22 cellular contexts compared by ENCODE assay signal in the genomic region with DNA sequence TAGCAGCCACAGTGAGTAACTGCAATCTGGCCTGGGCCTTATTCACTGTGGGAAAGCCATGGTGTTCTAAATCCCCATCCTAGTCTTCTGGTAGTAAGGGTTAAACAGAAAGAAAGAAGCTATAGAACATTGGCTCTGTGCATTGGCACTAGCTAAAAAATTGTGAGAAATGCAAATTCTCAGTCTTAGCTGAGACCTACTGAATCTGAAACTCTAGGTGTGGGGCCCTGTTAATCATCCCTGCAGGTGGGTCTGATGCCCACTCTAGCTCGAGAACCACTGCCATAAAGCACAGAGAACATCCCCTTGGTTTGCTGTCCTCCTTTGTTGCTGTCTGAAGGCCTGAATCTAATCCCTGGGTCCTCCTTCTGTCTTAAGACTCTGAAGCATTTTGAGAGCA. TPM values are rescaled to one million over a fixed set of nuclear protein-coding genes. Genes with fewer than 3 reads are reported as not detected.
DNase-seq lines count a peak whose midpoint lies in the region; ATAC-seq, FAIRE-seq and TF ChIP-seq lines count a peak whose summit lies in the region.
"Had no signal": no experiment of that assay in that cellular context is flagged by ENCODE, and none has a peak within 500 bp of the region (broad histone marks: within the 10 kb centered on the region; RNA-seq: fewer than 3 reads in every experiment).

No MANE protein-coding gene starts in this region.

- no peak for DNase-seq in GM12892 (ENCODE audit: insufficient read length)
- no peak for DNase-seq in nephron progenitor cell
- DNase-seq in iPS-NIHi7 (ENCODE audit: extremely low spot score), result no peak
- DNase-seq in osteocyte (ENCODE audit: extremely low spot score, unreplicated experiment), result no peak
- DNase-seq in natural killer cell, result no peak
- DNase-seq: CD8-positive, alpha-beta memory T cell; DMS79 treated with DMSO at 0.1 percent for 48 hours; MG63; NCI-H1092; NCI-H146; NCI-H2081; NCI-H510A; NCI-H774; Peyer's patch; SK-N-SH had no signal

- intact Hi-C loops in natural killer cell (cut with micrococcal nuclease), result no loop called here

- H3K9me3 Mint-ChIP-seq in nephron progenitor cell (no peaks in the 10 kb centered on the region), osteocyte (ENCODE audit: unreplicated experiment) (no peaks in the 10 kb centered on the region), natural killer cell (peaks cover 4 to 5% of the 10 kb centered on the region in 2 donors)
- H3K9me3 Mint-ChIP-seq: CD8-positive, alpha-beta memory T cell had no signal

- peaks cover 71% of the 10 kb centered on the region for H3K36me3 Mint-ChIP-seq in nephron progenitor cell (ENCODE audit: low read depth)
- peaks cover 30% of the 10 kb centered on the region for H3K36me3 Mint-ChIP-seq in osteocyte (ENCODE audit: unreplicated experiment)
- no peaks in the 10 kb centered on the region for H3K36me3 Mint-ChIP-seq in natural killer cell
- H3K36me3 Mint-ChIP-seq: CD8-positive, alpha-beta memory T cell had no signal

- no peaks in the 10 kb centered on the region for H3K79me2 ChIP-seq in OCI-LY1 (ENCODE audit: insufficient read depth, low read length)

- H3F3A ChIP-seq in OCI-LY1 (ENCODE audit: insufficient read depth, low read length), result 0 out of 2 replicates have a peak, but pooled peaks cover 3% of the 10 kb centered on the region

- no peaks in the 10 kb centered on the region for H4K20me1 ChIP-seq in OCI-LY1 (ENCODE audit: insufficient read depth, low read length)
- H4K20me1 ChIP-seq: BLaER1 treated with 17β-estradiol and CSF1 and Interleukin-3, amounts not matched to agents 10 nM and 100 nM had no signal

- peak; percentile 42 for FAIRE-seq in GM12892 (lab: Jason Lieb, UNC)
- FAIRE-seq: A549, GM12891 had no signal

- H3K36me3 ChIP-seq in OCI-LY1 (ENCODE audit: insufficient read depth, low read length), result peaks cover 30% of the 10 kb centered on the region
- H3K36me3 ChIP-seq: BLaER1 treated with 17β-estradiol and CSF1 and Interleukin-3, amounts not matched to agents 10 nM and 100 nM; MG63; Peyer's patch had no signal

- peak overlapping the region; percentile 64 for H3K27ac Mint-ChIP-seq in nephron progenitor cell
- no peak overlapping the region for H3K27ac Mint-ChIP-seq in osteocyte (ENCODE audit: unreplicated experiment)
- H3K27ac Mint-ChIP-seq in natural killer cell, result no peak overlapping the region
- H3K27ac Mint-ChIP-seq: CD8-positive, alpha-beta memory T cell had no signal

- peaks cover 72% of the 10 kb centered on the region for H3K4me1 Mint-ChIP-seq in nephron progenitor cell
- H3K4me1 Mint-ChIP-seq in osteocyte (ENCODE audit: unreplicated experiment), result peaks cover 36% of the 10 kb centered on the region
- H3K4me1 Mint-ChIP-seq in natural killer cell, result no peaks in the 10 kb centered on the region
- H3K4me1 Mint-ChIP-seq: CD8-positive, alpha-beta memory T cell had no signal

- H3K4me3 Mint-ChIP-seq in nephron progenitor cell, result no peak overlapping the region
- H3K4me3 Mint-ChIP-seq in osteocyte (ENCODE audit: unreplicated experiment), result no peak overlapping the region
- no peak overlapping the region for H3K4me3 Mint-ChIP-seq in natural killer cell
- H3K4me3 Mint-ChIP-seq: CD8-positive, alpha-beta memory T cell had no signal

- H2AFZ ChIP-seq in OCI-LY1 (ENCODE audit: low read length), result no peak overlapping the region

- H3K4me2 ChIP-seq in OCI-LY1 (ENCODE audit: low read length), result peak overlapping the region; percentile 4; the same call in 1 of the 2 replicates
- H3K4me2 ChIP-seq: A549; BLaER1 treated with 17β-estradiol and CSF1 and Interleukin-3, amounts not matched to agents 10 nM and 100 nM; SK-N-SH had no signal

- H3K4me3 ChIP-seq in OCI-LY1 (ENCODE audit: low read depth, low read length, poor library complexity, severe bottlenecking), result no peak overlapping the region
- H3K4me3 ChIP-seq: A549; BLaER1 treated with 17β-estradiol and CSF1 and Interleukin-3, amounts not matched to agents 10 nM and 100 nM; HAP-1; MG63; Peyer's patch had no signal

- H3K4me1 ChIP-seq in OCI-LY1 (ENCODE audit: insufficient read depth, low read length, severe bottlenecking), result peaks cover 69% of the 10 kb centered on the region
- H3K4me1 ChIP-seq: A549; BLaER1 treated with 17β-estradiol and CSF1 and Interleukin-3, amounts not matched to agents 10 nM and 100 nM; Peyer's patch had no signal

- ATAC-seq in HG02642 (IDR thresholded peaks at IDR 0.05; ENCODE audit: poor library complexity, unreplicated experiment), result peak; percentile 66
- ATAC-seq in natural killer cell, result no peak
- ATAC-seq: A549, Right ventricle myocardium inferior had no signal

- H3K27me3 ChIP-seq in OCI-LY1 (ENCODE audit: insufficient read depth, low read length), result no peaks in the 10 kb centered on the region
- H3K27me3 ChIP-seq: BLaER1 treated with 17β-estradiol and CSF1 and Interleukin-3, amounts not matched to agents 10 nM and 100 nM; MG63; Peyer's patch had no signal

- no peaks in the 10 kb centered on the region for H3K27me3 Mint-ChIP-seq in nephron progenitor cell (ENCODE audit: low read depth, poor library complexity)
- no peaks in the 10 kb centered on the region for H3K27me3 Mint-ChIP-seq in osteocyte (ENCODE audit: unreplicated experiment)
- no peaks in the 10 kb centered on the region for H3K27me3 Mint-ChIP-seq in natural killer cell (ENCODE audit: low read depth in 2 of 2)

- peak overlapping the region; percentile 14; the same call in 1 of the 2 replicates for H3K9ac ChIP-seq in OCI-LY1 (ENCODE audit: low read length)
- H3K9ac ChIP-seq: BLaER1 treated with 17β-estradiol and CSF1 and Interleukin-3, amounts not matched to agents 10 nM and 100 nM; SK-N-SH had no signal

- no peaks in the 10 kb centered on the region for H3K9me3 ChIP-seq in OCI-LY1 (ENCODE audit: low read length)
- H3K9me3 ChIP-seq: A549; BLaER1 treated with 17β-estradiol and CSF1 and Interleukin-3, amounts not matched to agents 10 nM and 100 nM; HAP-1; MG63; Peyer's patch; SK-N-SH had no signal

- H3K9me2 ChIP-seq in OCI-LY1 (ENCODE audit: low read depth, low read length), result no peaks in the 10 kb centered on the region
- H3K9me2 ChIP-seq: SK-N-SH had no signal

- peak overlapping the region; percentile 99 for H3K27ac ChIP-seq in OCI-LY1 (ENCODE audit: low read depth, low read length, poor library complexity, severe bottlenecking)
- H3K27ac ChIP-seq: A549; BLaER1 treated with 17β-estradiol and CSF1 and Interleukin-3, amounts not matched to agents 10 nM and 100 nM; Peyer's patch had no signal

- no peak for TF ChIP-seq CTCF in OCI-LY1 (IDR thresholded peaks at IDR 0.05; ENCODE audit: low read length)
- TF ChIP-seq CTCF in nephron progenitor cell (IDR thresholded peaks at IDR 0.05), result no peak
- no peak for TF ChIP-seq CTCF in osteocyte (IDR thresholded peaks at IDR 0.05)
- no peak for TF ChIP-seq CTCF in natural killer cell (IDR thresholded peaks at IDR 0.05)

- no peak for TF ChIP-seq POLR2A in GM12892 (IDR thresholded peaks at IDR 0.05; ENCODE audit: low read depth, low read length)

RNA-seq across cellular contexts. Expression of a gene that starts 59.3 kb away (rescaled TPM):
- 18.5 TPM for polyA plus RNA-seq in GM12892 (2012; ENCODE audit: missing spikeins)
- total RNA-seq in osteocyte (79.9 and 82.8 TPM in 2 replicates), natural killer cell (under 1 TPM in 1 of 3 donors, not detected in 2; 0.35 TPM)
- total RNA-seq: CD8-positive, alpha-beta memory T cell had no signal
- polyA plus RNA-seq: CD8-positive, alpha-beta memory T cell had no signal

Comparison
In these comparisons a context has a peak if more than half of its experiments do, and no peak if none do; other contexts are left out.
1. RNA of a gene that starts 59.3 kb away (total RNA-seq): 79.9 to 82.8 TPM in osteocyte; 0.35 TPM in natural killer cell; every median in the first group is over 10 times any median in the second.